ENCODE assay signal across 8 cellular contexts in the genomic region with DNA sequence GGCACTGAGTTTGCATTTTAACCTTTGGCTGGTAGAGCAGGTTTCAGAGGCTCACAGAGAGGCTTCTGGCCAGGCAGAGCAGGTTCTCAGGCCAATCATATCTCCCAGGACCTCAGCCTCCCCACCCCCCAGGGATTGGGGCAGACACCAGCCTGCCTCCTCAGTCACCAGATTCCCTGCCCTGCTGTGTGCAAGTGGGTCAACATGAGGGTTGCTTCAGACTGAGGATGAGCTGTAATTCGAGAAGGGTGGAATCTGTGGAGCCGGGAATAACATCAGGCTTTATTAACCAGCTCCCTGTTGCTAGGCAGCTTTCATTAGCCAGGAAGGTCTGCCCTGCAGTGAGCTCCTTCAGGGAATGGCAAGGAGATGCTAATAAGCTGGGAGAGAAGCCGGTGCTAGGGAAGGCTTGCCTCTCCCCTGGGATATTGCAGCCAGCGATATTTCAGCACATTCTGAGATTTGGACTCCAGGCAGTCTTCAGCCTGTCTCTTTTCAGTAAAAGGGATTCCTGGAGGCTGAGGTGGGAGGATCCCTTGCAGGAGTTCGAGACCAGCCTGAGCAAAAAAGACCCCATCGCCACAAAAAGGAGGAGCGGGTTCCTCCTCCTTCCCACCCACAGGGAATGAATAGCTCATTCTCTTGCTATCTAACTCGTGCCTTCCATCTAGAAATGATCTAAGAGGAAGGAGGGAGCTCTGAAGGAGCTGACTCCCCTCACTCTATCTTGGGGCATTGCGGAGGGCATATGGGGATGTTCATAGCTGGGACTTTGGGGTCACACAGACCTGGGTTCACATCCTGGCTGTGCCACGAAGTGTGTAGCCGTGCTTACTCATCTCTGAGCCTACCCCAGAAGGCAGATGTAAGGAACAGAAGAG. TPM values are rescaled to one million over a fixed set of nuclear protein-coding genes. Genes with fewer than 3 reads are reported as not detected.
A peak's percentile ranks its signal among the peaks of the same experiment; 100 is the strongest.
DNase-seq lines count a peak whose midpoint lies in the region; ATAC-seq and TF ChIP-seq lines count a peak whose summit lies in the region.

No MANE protein-coding gene starts in this region.

- no peak overlapping the region for H3K4me3 ChIP-seq in transverse colon

- no peaks in the 10 kb centered on the region for H3K27me3 Mint-ChIP-seq in brain
- no peaks in the 10 kb centered on the region for H3K27me3 Mint-ChIP-seq in activated naive CD8-positive, alpha-beta T cell treated with anti-CD3 and anti-CD28 coated beads, Interleukin-2, amount 50 U/mL, for 24 hours

- intact Hi-C loops in transverse colon (cut with DNase I; ENCODE audit: low total_unique reads) = no loop called here

- H3K9me3 Mint-ChIP-seq in brain = no peaks in the 10 kb centered on the region
- no peaks in the 10 kb centered on the region for H3K9me3 Mint-ChIP-seq in activated naive CD8-positive, alpha-beta T cell treated with anti-CD3 and anti-CD28 coated beads, Interleukin-2, amount 50 U/mL, for 24 hours

- H3K4me3 Mint-ChIP-seq in brain = peak overlapping the region; percentile 52 to 79 (median 76)
- H3K4me3 Mint-ChIP-seq in activated naive CD8-positive, alpha-beta T cell treated with anti-CD3 and anti-CD28 coated beads, Interleukin-2, amount 50 U/mL, for 24 hours = no peak overlapping the region

- H3K27me3 ChIP-seq in transverse colon = no peaks in the 10 kb centered on the region

- peak; percentile 88 for DNase-seq in COLO829 (ENCODE audit: low spot score)
- DNase-seq in NCI-H146 (lab: John Stamatoyannopoulos, UW) = peak; percentile 93
- peak; percentile 99 for DNase-seq in islet precursor cell
- peak; percentile 54 for DNase-seq in transverse colon
- no peak for DNase-seq in activated naive CD8-positive, alpha-beta T cell treated with anti-CD3 and anti-CD28 coated beads, Interleukin-2, amount 50 U/mL, for 24 hours
- no peak for DNase-seq in GM13977 (ENCODE audit: low spot score)

- TF ChIP-seq CTCF in brain (conservative IDR thresholded peaks at IDR 0.05) (no peak), transverse colon (IDR thresholded peaks at IDR 0.05) (no peak), GM13977 (IDR thresholded peaks at IDR 0.05; ENCODE audit: extremely low read depth, insufficient read depth, missing control alignments) (no peak)

- peak overlapping the region; percentile 94 to 99 (median 99) for H3K27ac Mint-ChIP-seq in brain
- H3K27ac Mint-ChIP-seq in activated naive CD8-positive, alpha-beta T cell treated with anti-CD3 and anti-CD28 coated beads, Interleukin-2, amount 50 U/mL, for 24 hours = no peak overlapping the region

- H3K36me3 Mint-ChIP-seq in brain = peaks cover 10% of the 10 kb centered on the region
- H3K36me3 Mint-ChIP-seq in activated naive CD8-positive, alpha-beta T cell treated with anti-CD3 and anti-CD28 coated beads, Interleukin-2, amount 50 U/mL, for 24 hours (ENCODE audit: low read depth) = peaks cover 3% of the 10 kb centered on the region

- no peak for TF ChIP-seq POLR2A in transverse colon (IDR thresholded peaks at IDR 0.05)

- no peak for TF ChIP-seq EP300 in transverse colon (IDR thresholded peaks at IDR 0.05; ENCODE audit: low read depth)

- no peaks in the 10 kb centered on the region for H3K9me3 ChIP-seq in transverse colon

- ATAC-seq in HG03025 (IDR thresholded peaks at IDR 0.05; ENCODE audit: low FRiP score, unreplicated experiment) = no peak
- no peak for ATAC-seq in activated naive CD8-positive, alpha-beta T cell treated with anti-CD3 and anti-CD28 coated beads, Interleukin-2, amount 50 U/mL, for 24 hours

- H3K36me3 ChIP-seq in transverse colon = no peaks in the 10 kb centered on the region

- WGBS in transverse colon (ENCODE audit: low coverage in 1 of 2), 2 donors = 46 to 56% methylated on average over 3 to 11 of the region's 11 CpGs

- peaks cover 28% of the 10 kb centered on the region for H3K4me1 Mint-ChIP-seq in brain
- peaks cover 10% of the 10 kb centered on the region for H3K4me1 Mint-ChIP-seq in activated naive CD8-positive, alpha-beta T cell treated with anti-CD3 and anti-CD28 coated beads, Interleukin-2, amount 50 U/mL, for 24 hours

- H3K4me1 ChIP-seq in transverse colon = peaks cover 0 to 7% (median 2%) of the 10 kb centered on the region in 4 donors

- in situ Hi-C loops in transverse colon (cut with MboI; ENCODE audit: low pct_ligation_motif_present in 1 of 4, low pct_unique_long_range_greater_than_20kb in 1 of 4, low sequenced_read_pairs in 3 of 4) = no loop called here
- in situ Hi-C loops in GM13977 (cut with MboI; ENCODE audit: low pct_unique_long_range_greater_than_20kb, low sequenced_read_pairs, unreplicated experiment) = no loop called here

- no peak overlapping the region for H3K27ac ChIP-seq in transverse colon

RNA-seq across cellular contexts. Expression of a gene that starts 10.7 kb away (rescaled TPM):
- polyA plus RNA-seq in brain (ENCODE audit: insufficient read depth, low read depth, low replicate concordance) = 56.3 TPM
- total RNA-seq in transverse colon = 100 to 1,000 TPM in 1 of 4 donors, 10 to 100 TPM in 3; 41.0 to 148 (median 70.0) TPM

RNA-seq across cellular contexts. Expression of a gene that starts 11.8 kb away (rescaled TPM):
- polyA plus RNA-seq in brain (ENCODE audit: insufficient read depth, low read depth, low replicate concordance) = 15.9 TPM
- total RNA-seq in transverse colon = 10 to 100 TPM in 2 of 4 donors, 1 to 10 TPM in 2; 3.0 to 18.9 (median 14.4) TPM

RNA-seq across cellular contexts. Expression of a gene that starts 44.3 kb away (rescaled TPM):
- 41.0 TPM for polyA plus RNA-seq in brain (ENCODE audit: insufficient read depth, low read depth, low replicate concordance)
- 10 to 100 TPM in 2 of 4 donors, under 1 TPM in 1, not detected in 1; 0.40 to 23.1 (median 12.1) TPM for total RNA-seq in transverse colon

RNA-seq across cellular contexts. Expression of a gene that starts 44.5 kb away (rescaled TPM):
- 41.3 TPM for polyA plus RNA-seq in brain (ENCODE audit: insufficient read depth, low read depth, low replicate concordance)
- 100 to 1,000 TPM in 1 of 4 donors, 10 to 100 TPM in 3; 28.6 to 112 (median 39.1) TPM for total RNA-seq in transverse colon

RNA-seq across cellular contexts. Expression of a gene that starts 52.8 kb away (rescaled TPM):
- polyA plus RNA-seq in brain (ENCODE audit: insufficient read depth, low read depth, low replicate concordance) = 17.4 TPM
- 10 to 100 TPM; 13.7 to 27.7 (median 20.9) TPM for total RNA-seq in transverse colon

Comparison
In these comparisons a context has a peak if more than half of its experiments do, and no peak if none do; other contexts are left out.
1. DNase-seq: peak in COLO829 (single experiment), NCI-H146 (single experiment), islet precursor cell (single experiment) and transverse colon (single experiment); none in activated naive CD8-positive, alpha-beta T cell treated with anti-CD3 and anti-CD28 coated beads, Interleukin-2, amount 50 U/mL, for 24 hours (single experiment) and GM13977 (single experiment).